In genomic region chr12:12628013-12628412, GRCh38 we compare ENCODE assay signal across 1 cellular context.
TF ChIP-seq lines count a peak whose summit lies in the region.

No MANE protein-coding gene starts in this region.

TF ChIP-seq in IMR-90, 13 proteins besides CTCF, POLR2A, EP300 and RAD21 (continued from another document):
- no peak for TF ChIP-seq FOS (IDR thresholded peaks at IDR 0.05; ENCODE audit: low read depth, low read length)
- no peak for TF ChIP-seq NFE2L2 (IDR thresholded peaks at IDR 0.05; ENCODE audit: low read depth, low read length)
